Comparison of ENCODE assay signal across 1 cellular context in the genomic region with DNA sequence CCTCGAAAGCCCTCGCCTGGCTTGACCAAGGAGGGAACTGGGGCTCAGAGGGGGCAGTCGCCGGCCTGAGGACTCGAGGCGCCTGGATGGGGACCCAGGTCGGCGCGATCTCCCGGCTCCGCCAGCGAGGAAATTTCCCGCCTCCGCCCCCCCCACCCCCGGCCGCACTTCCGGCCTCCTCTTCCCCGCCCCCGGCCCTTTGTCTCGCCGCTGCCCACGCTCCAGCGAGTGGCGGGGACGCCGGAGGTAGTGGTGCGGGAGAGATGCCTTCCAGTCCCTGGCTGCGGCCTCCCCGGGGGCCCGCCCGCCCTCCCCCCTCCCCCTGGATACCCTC.
A peak's percentile ranks its signal among the peaks of the same experiment; 100 is the strongest.
TF ChIP-seq lines count a peak whose summit lies in the region.

No MANE protein-coding gene starts in this region.

TF ChIP-seq in HEK293, 187 proteins besides CTCF, POLR2A, EP300 and RAD21 (continued from another document):
- TF ChIP-seq, protein P1, sequence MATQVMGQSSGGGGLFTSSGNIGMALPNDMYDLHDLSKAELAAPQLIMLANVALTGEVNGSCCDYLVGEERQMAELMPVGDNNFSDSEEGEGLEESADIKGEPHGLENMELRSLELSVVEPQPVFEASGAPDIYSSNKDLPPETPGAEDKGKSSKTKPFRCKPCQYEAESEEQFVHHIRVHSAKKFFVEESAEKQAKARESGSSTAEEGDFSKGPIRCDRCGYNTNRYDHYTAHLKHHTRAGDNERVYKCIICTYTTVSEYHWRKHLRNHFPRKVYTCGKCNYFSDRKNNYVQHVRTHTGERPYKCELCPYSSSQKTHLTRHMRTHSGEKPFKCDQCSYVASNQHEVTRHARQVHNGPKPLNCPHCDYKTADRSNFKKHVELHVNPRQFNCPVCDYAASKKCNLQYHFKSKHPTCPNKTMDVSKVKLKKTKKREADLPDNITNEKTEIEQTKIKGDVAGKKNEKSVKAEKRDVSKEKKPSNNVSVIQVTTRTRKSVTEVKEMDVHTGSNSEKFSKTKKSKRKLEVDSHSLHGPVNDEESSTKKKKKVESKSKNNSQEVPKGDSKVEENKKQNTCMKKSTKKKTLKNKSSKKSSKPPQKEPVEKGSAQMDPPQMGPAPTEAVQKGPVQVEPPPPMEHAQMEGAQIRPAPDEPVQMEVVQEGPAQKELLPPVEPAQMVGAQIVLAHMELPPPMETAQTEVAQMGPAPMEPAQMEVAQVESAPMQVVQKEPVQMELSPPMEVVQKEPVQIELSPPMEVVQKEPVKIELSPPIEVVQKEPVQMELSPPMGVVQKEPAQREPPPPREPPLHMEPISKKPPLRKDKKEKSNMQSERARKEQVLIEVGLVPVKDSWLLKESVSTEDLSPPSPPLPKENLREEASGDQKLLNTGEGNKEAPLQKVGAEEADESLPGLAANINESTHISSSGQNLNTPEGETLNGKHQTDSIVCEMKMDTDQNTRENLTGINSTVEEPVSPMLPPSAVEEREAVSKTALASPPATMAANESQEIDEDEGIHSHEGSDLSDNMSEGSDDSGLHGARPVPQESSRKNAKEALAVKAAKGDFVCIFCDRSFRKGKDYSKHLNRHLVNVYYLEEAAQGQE (tag by site-specific recombination; IDR thresholded peaks at IDR 0.05) = peak; percentile 22; the same call in 1 of the 2 replicates
- TF ChIP-seq KLF8 (tag by site-specific recombination; IDR thresholded peaks at IDR 0.05) (0 out of 2 replicates have a peak, but pooled peaks have one; percentile 10), IKZF3 (tag by site-specific recombination; IDR thresholded peaks at IDR 0.05) (no peak)
TF ChIP-seq in HEK293: peak in this region for 7.
